17 cellular contexts compared by ENCODE assay signal in the genomic region with DNA sequence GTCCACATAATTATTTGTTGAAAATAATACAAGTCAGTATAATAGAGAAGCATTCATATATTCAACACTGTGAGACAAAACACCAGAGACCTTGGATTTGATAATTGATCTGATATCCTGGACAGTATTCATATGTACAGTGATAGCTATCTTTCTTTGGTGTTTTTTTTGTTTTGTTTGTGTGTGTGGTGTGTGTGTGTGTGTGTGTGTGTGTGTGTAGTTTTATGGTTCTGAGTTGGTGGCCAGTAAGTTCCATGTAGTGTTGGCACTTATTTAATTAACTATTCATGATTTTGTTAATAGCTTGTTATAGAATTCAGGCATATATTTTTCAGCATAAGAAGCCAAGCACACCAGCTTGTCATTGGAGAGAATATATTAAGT. TPM values are rescaled to one million over a fixed set of nuclear protein-coding genes. Genes with fewer than 3 reads are reported as not detected.
DNase-seq lines count a peak whose midpoint lies in the region; ATAC-seq and TF ChIP-seq lines count a peak whose summit lies in the region.
"Had no signal": no experiment of that assay in that cellular context is flagged by ENCODE, and none has a peak within 500 bp of the region (broad histone marks: within the 10 kb centered on the region; RNA-seq: fewer than 3 reads in every experiment).

No MANE protein-coding gene starts in this region.

- H3K79me2 ChIP-seq in OCI-LY7 (ENCODE audit: insufficient read depth, low read depth, low read length) (peaks cover 26% of the 10 kb centered on the region), osteoblast (ENCODE audit: insufficient read depth, low read length) (peaks cover 24% of the 10 kb centered on the region)

- peaks cover 21% of the 10 kb centered on the region for H3K36me3 Mint-ChIP-seq in activated CD8-positive, alpha-beta memory T cell treated with anti-CD3 and anti-CD28 coated beads, Interleukin-2, amount 10 ng/mL, durations not matched to agents 7 days and 5 days
- H3K36me3 Mint-ChIP-seq in activated naive CD8-positive, alpha-beta T cell, result peaks cover 5% of the 10 kb centered on the region

- peaks cover 74% of the 10 kb centered on the region for H3K4me1 Mint-ChIP-seq in activated CD8-positive, alpha-beta memory T cell treated with anti-CD3 and anti-CD28 coated beads, Interleukin-2, amount 10 ng/mL, durations not matched to agents 7 days and 5 days
- peaks cover 49% of the 10 kb centered on the region for H3K4me1 Mint-ChIP-seq in activated naive CD8-positive, alpha-beta T cell (ENCODE audit: low read depth)

- peak overlapping the region; percentile 85; the same call in 1 of the 2 replicates for H2AFZ ChIP-seq in OCI-LY7 (ENCODE audit: low read length)
- H2AFZ ChIP-seq in osteoblast (ENCODE audit: low read length), result no peak overlapping the region

- H3K9me3 ChIP-seq in OCI-LY7 (ENCODE audit: low read length) (no peaks in the 10 kb centered on the region), osteoblast (ENCODE audit: low read depth, low read length) (no peaks in the 10 kb centered on the region)
- H3K9me3 ChIP-seq: adrenal gland, stomach had no signal

- no peaks in the 10 kb centered on the region for H3K27me3 ChIP-seq in osteoblast (ENCODE audit: insufficient read depth, low read length)
- H3K27me3 ChIP-seq: adrenal gland, stomach had no signal

- H3K9me3 Mint-ChIP-seq in activated CD8-positive, alpha-beta memory T cell treated with anti-CD3 and anti-CD28 coated beads, Interleukin-2, amount 10 ng/mL, durations not matched to agents 7 days and 5 days (ENCODE audit: low read depth), result no peaks in the 10 kb centered on the region
- no peaks in the 10 kb centered on the region for H3K9me3 Mint-ChIP-seq in activated naive CD8-positive, alpha-beta T cell (ENCODE audit: low read depth)

- no TSS peak for BruUV-seq in OCI-LY7 (replicated peaks; lab: Mats Ljungman, UMichigan)

- peaks cover 26% of the 10 kb centered on the region for H3K36me3 ChIP-seq in OCI-LY7 (ENCODE audit: insufficient read depth, low read length)
- H3K36me3 ChIP-seq in osteoblast (ENCODE audit: insufficient read depth, low read length), result peaks cover 15% of the 10 kb centered on the region

- H3K27ac Mint-ChIP-seq in activated CD8-positive, alpha-beta memory T cell treated with anti-CD3 and anti-CD28 coated beads, Interleukin-2, amount 10 ng/mL, durations not matched to agents 7 days and 5 days, result peak overlapping the region; percentile 99
- peak overlapping the region; percentile 100 for H3K27ac Mint-ChIP-seq in activated naive CD8-positive, alpha-beta T cell
- H3K27ac Mint-ChIP-seq: progenitor cell of endocrine pancreas had no signal

- H3K27ac ChIP-seq in OCI-LY7 (ENCODE audit: low read depth, low read length, poor library complexity, severe bottlenecking), result peak overlapping the region; percentile 84
- H3K27ac ChIP-seq in osteoblast (ENCODE audit: low read depth, low read length), result no peak overlapping the region
- H3K27ac ChIP-seq: adrenal gland had no signal

- H3K4me1 ChIP-seq in OCI-LY7 (ENCODE audit: insufficient read depth, low read length, poor library complexity, severe bottlenecking) (peaks cover 66% of the 10 kb centered on the region), osteoblast (ENCODE audit: insufficient read depth, low read length) (peaks cover 10% of the 10 kb centered on the region)

- no peak for DNase-seq in activated CD8-positive, alpha-beta memory T cell treated with anti-CD3 and anti-CD28 coated beads, Interleukin-2, amount 10 ng/mL, durations not matched to agents 7 days and 5 days
- DNase-seq in activated CD8-positive, alpha-beta memory T cell treated with anti-CD3 and anti-CD28 coated beads, Interleukin-2, amount 50 U/mL, for 48 hours, result no peak
- DNase-seq in OCI-LY7 (ENCODE audit: low spot score) (no peak), osteoblast (ENCODE audit: insufficient read length, low spot score, missing footprints) (peak; percentile 17)
- DNase-seq: caudate nucleus, COR-L47, left colon, NCI-H526 treated with DMSO at 0.1 percent for 48 hours, stomach had no signal

- H4K20me1 ChIP-seq in OCI-LY7 (ENCODE audit: insufficient read depth, low read length), result no peaks in the 10 kb centered on the region
- peaks cover 2% of the 10 kb centered on the region for H4K20me1 ChIP-seq in osteoblast (ENCODE audit: insufficient read depth, low read length)

- no peaks in the 10 kb centered on the region for H3K27me3 Mint-ChIP-seq in activated CD8-positive, alpha-beta memory T cell treated with anti-CD3 and anti-CD28 coated beads, Interleukin-2, amount 10 ng/mL, durations not matched to agents 7 days and 5 days
- H3K27me3 Mint-ChIP-seq in activated naive CD8-positive, alpha-beta T cell, result no peaks in the 10 kb centered on the region

- H3K9me2 ChIP-seq in OCI-LY7 (ENCODE audit: insufficient read depth, low read length), result no peaks in the 10 kb centered on the region

- CTCF ChIA-PET in activated CD8-positive, alpha-beta memory T cell treated with anti-CD3 and anti-CD28 coated beads, Interleukin-2, amount 10 ng/mL, durations not matched to agents 7 days and 5 days (lab: Charles Lee), result interaction anchor here (0.6 to 3.5 kb wide), 7 partner anchors 8 to 491 kb away, joined by 3 to 23 read pairs (median 4); no protein-coding TSS in a partner anchor
- CTCF ChIA-PET in OCI-LY7 (lab: Charles Lee; ENCODE audit: unreplicated experiment), result interaction anchor here (0.5 kb wide), 1 partner anchor 262 kb away, joined by 3 read pairs; no protein-coding TSS in a partner anchor

- TF ChIP-seq CTCF in OCI-LY7 (conservative IDR thresholded peaks at IDR 0.05; ENCODE audit: low read length), result no peak
- no peak for TF ChIP-seq CTCF in osteoblast (IDR thresholded peaks at IDR 0.05; ENCODE audit: extremely low read depth, low read depth, low read length)

- POLR2A ChIA-PET in OCI-LY7 (lab: Charles Lee), result interaction anchor here (1.3 to 1.6 kb wide), 2 partner anchors 9 to 97 kb away, joined by 3 to 4 read pairs; no protein-coding TSS in a partner anchor

- no peak for ATAC-seq in activated CD8-positive, alpha-beta memory T cell treated with anti-CD3 and anti-CD28 coated beads, Interleukin-2, amount 10 ng/mL, durations not matched to agents 7 days and 5 days
- ATAC-seq in HG03521 (IDR thresholded peaks at IDR 0.05; ENCODE audit: unreplicated experiment) (no peak), HG03196 (IDR thresholded peaks at IDR 0.05; ENCODE audit: unreplicated experiment) (no peak), GM18873 (IDR thresholded peaks at IDR 0.05; ENCODE audit: low FRiP score, unreplicated experiment) (no peak)
- ATAC-seq: left colon had no signal

- H3K4me2 ChIP-seq in OCI-LY7 (ENCODE audit: low read length) (peak overlapping the region; percentile 73), osteoblast (ENCODE audit: insufficient read depth, low read length) (no peak overlapping the region)

- H3K4me3 ChIP-seq in OCI-LY7 (ENCODE audit: low read depth, low read length, poor library complexity, severe bottlenecking), result peak overlapping the region; percentile 99
- H3K4me3 ChIP-seq in osteoblast (ENCODE audit: insufficient read depth, low read length), result no peak overlapping the region
- H3K4me3 ChIP-seq: adrenal gland, stomach had no signal

- H3K4me3 Mint-ChIP-seq in activated CD8-positive, alpha-beta memory T cell treated with anti-CD3 and anti-CD28 coated beads, Interleukin-2, amount 10 ng/mL, durations not matched to agents 7 days and 5 days, result peak overlapping the region; percentile 36
- peak overlapping the region; percentile 51 for H3K4me3 Mint-ChIP-seq in activated naive CD8-positive, alpha-beta T cell

- intact Hi-C loops in OCI-LY7 (cut with micrococcal nuclease; ENCODE audit: unreplicated experiment), result loop anchor here (10.0 kb wide), 2 partner anchors 131 to 301 kb away; a partner anchor contains a TSS

RNA-seq across cellular contexts. Expression of a gene that starts 1.6 kb away (rescaled TPM):
- 1 to 10 TPM; 2.7 to 3.3 TPM for total RNA-seq in activated CD8-positive, alpha-beta memory T cell treated with anti-CD3 and anti-CD28 coated beads, Interleukin-2, amount 10 ng/mL, durations not matched to agents 7 days and 5 days
- total RNA-seq in OCI-LY7 (2014; rRNA removed; shearing (Covaris generic)), result 7.3 and 8.4 TPM in 2 replicates
- total RNA-seq in OCI-LY7 (2022) (8.3 and 10.1 TPM in 2 replicates), osteoblast (not detected in 2 replicates)
- total RNA-seq: A673, H7, progenitor cell of endocrine pancreas had no signal

RNA-seq across cellular contexts. Expression of a gene that starts 2.0 kb away (rescaled TPM):
- 100 to 1,000 TPM in 1 of 2 experiments, 10 to 100 TPM in 1; 98.5 to 115 TPM for total RNA-seq in activated CD8-positive, alpha-beta memory T cell treated with anti-CD3 and anti-CD28 coated beads, Interleukin-2, amount 10 ng/mL, durations not matched to agents 7 days and 5 days
- total RNA-seq in OCI-LY7 (2014; rRNA removed; shearing (Covaris generic)), result 77.1 and 85.8 TPM in 2 replicates
- total RNA-seq in OCI-LY7 (2022) (88.3 and 116 TPM in 2 replicates), osteoblast (19.2 and 20.9 TPM in 2 replicates)

RNA-seq across cellular contexts. Expression of a gene that starts 7.4 kb away (rescaled TPM):
- 10 to 100 TPM; 36.0 to 43.7 TPM for total RNA-seq in activated CD8-positive, alpha-beta memory T cell treated with anti-CD3 and anti-CD28 coated beads, Interleukin-2, amount 10 ng/mL, durations not matched to agents 7 days and 5 days
- 8.8 and 11.9 TPM in 2 replicates for total RNA-seq in OCI-LY7 (2014; rRNA removed; shearing (Covaris generic))
- total RNA-seq in OCI-LY7 (2022) (31.1 and 43.3 TPM in 2 replicates), osteoblast (2.1 and 2.2 TPM in 2 replicates)

RNA-seq across cellular contexts. Expression of a gene that starts 15.6 kb away (rescaled TPM):
- total RNA-seq in activated CD8-positive, alpha-beta memory T cell treated with anti-CD3 and anti-CD28 coated beads, Interleukin-2, amount 10 ng/mL, durations not matched to agents 7 days and 5 days, result 100 to 1,000 TPM; 216 to 256 TPM
- total RNA-seq in OCI-LY7 (2014; rRNA removed; shearing (Covaris generic)), result 255 and 287 TPM in 2 replicates
- total RNA-seq in OCI-LY7 (2022), result 256 TPM in 2 replicates
- total RNA-seq in osteoblast, result 226 and 252 TPM in 2 replicates

RNA-seq across cellular contexts. Expression of a gene that starts 18.0 kb away (rescaled TPM):
- 100 to 1,000 TPM in 1 of 2 experiments, 10 to 100 TPM in 1; 95.3 to 146 TPM for total RNA-seq in activated CD8-positive, alpha-beta memory T cell treated with anti-CD3 and anti-CD28 coated beads, Interleukin-2, amount 10 ng/mL, durations not matched to agents 7 days and 5 days
- total RNA-seq in OCI-LY7 (2014; rRNA removed; shearing (Covaris generic)), result 21.9 and 32.9 TPM in 2 replicates
- total RNA-seq in OCI-LY7 (2022) (28.5 and 30.9 TPM in 2 replicates), osteoblast (20.6 and 22.4 TPM in 2 replicates)
